ENCODE assay signal across 8 cellular contexts in genomic region chr1:112704908-112705627, GRCh38.
A peak's percentile ranks its signal among the peaks of the same experiment; 100 is the strongest.
DNase-seq lines count a peak whose midpoint lies in the region; ATAC-seq and TF ChIP-seq lines count a peak whose summit lies in the region.

No MANE protein-coding gene starts in this region.

- H3K4me3 Mint-ChIP-seq in central memory CD8-positive, alpha-beta T cell, result peak overlapping the region; percentile 76

- H3K4me1 Mint-ChIP-seq in central memory CD8-positive, alpha-beta T cell, result peaks cover 67% of the 10 kb centered on the region

- no peaks in the 10 kb centered on the region for H3K9me3 Mint-ChIP-seq in central memory CD8-positive, alpha-beta T cell

- DNase-seq in 8988T, result peak; percentile 82
- peak; percentile 97 for DNase-seq in GM04504 (ENCODE audit: low read depth)
- peak; percentile 94 to 95 for DNase-seq in HAP-1 (ENCODE audit: low spot score in 2 of 2)
- peak; percentile 94 for DNase-seq in LNCaP clone FGC (ENCODE audit: low read depth)
- DNase-seq in SW 1271 (lab: John Stamatoyannopoulos, UW), result peak; percentile 81 to 94
- peak in 1 of 2 donors; percentile 33 for DNase-seq in central memory CD8-positive, alpha-beta T cell (ENCODE audit: low spot score in 2 of 2)
- DNase-seq in iris pigment epithelial cell (ENCODE audit: low read depth), result peak; percentile 97
- DNase-seq in stimulated activated CD4-positive, alpha-beta T cell treated with anti-CD3 and anti-CD28 coated beads, Interleukin-2, amount 100 ng/mL, for 24 hours, result peak; percentile 45 to 54

- H3K4me1 ChIP-seq in HAP-1, result peaks cover 31% of the 10 kb centered on the region

- peaks cover 33% of the 10 kb centered on the region for H3K36me3 ChIP-seq in HAP-1 (replicated peaks)

- no peaks in the 10 kb centered on the region for H3K27me3 ChIP-seq in HAP-1 (ENCODE audit: low read depth)

- H3K9me3 ChIP-seq in HAP-1, result no peaks in the 10 kb centered on the region

- in situ Hi-C loops in HAP-1 (cut with MboI; ENCODE audit: low sequenced_read_pairs), result loop anchor here (5.0 kb wide), 2 partner anchors 88 to 313 kb away; partner anchors contain the start of genes CAPZA1 and ST7L

- no peaks in the 10 kb centered on the region for H3K27me3 Mint-ChIP-seq in central memory CD8-positive, alpha-beta T cell

- peaks cover 25% of the 10 kb centered on the region for H3K36me3 Mint-ChIP-seq in central memory CD8-positive, alpha-beta T cell (ENCODE audit: insufficient read depth)

- H3K4me3 ChIP-seq in HAP-1 (peak overlapping the region; percentile 88), LNCaP clone FGC (ENCODE audit: low read depth, low read length) (peak overlapping the region; percentile 88)

- peak overlapping the region; percentile 80 for H3K27ac Mint-ChIP-seq in central memory CD8-positive, alpha-beta T cell (ENCODE audit: low read depth)

- ATAC-seq in central memory CD8-positive, alpha-beta T cell (replicated peaks; ENCODE audit: extremely low read depth, poor library complexity, severe bottlenecking), result peak; percentile 84

- no peak for TF ChIP-seq CTCF in LNCaP clone FGC (IDR thresholded peaks at IDR 0.05; ENCODE audit: control insufficient read depth, extremely low read depth, insufficient read depth)
